Comparison of ENCODE assay signal across 13 cellular contexts in genomic region chr3:4838621-4839022, GRCh38.
A peak's percentile ranks its signal among the peaks of the same experiment; 100 is the strongest.
DNase-seq lines count a peak whose midpoint lies in the region; ATAC-seq, FAIRE-seq and TF ChIP-seq lines count a peak whose summit lies in the region.
"Had no signal": no experiment of that assay in that cellular context is flagged by ENCODE, and none has a peak within 500 bp of the region (broad histone marks: within the 10 kb centered on the region; RNA-seq: fewer than 3 reads in every experiment).

No MANE protein-coding gene starts in this region.

- CTCF ChIA-PET in HepG2 (lab: Yijun Ruan, JAX; ENCODE audit: low intra/inter-chr PET ratio, low total read pairs), result no interaction called here

- H4K20me1 ChIP-seq in HepG2 (ENCODE audit: insufficient read depth, low read length), result no peaks in the 10 kb centered on the region

- TF ChIP-seq POLR2A in HepG2 (IDR thresholded peaks at IDR 0.05; ENCODE audit: insufficient read depth in 1 of 2, low read depth in 2 of 2, low read length in 2 of 2), result no peak

- no peaks in the 10 kb centered on the region for H3K9me3 Mint-ChIP-seq in nephron progenitor cell

- H3K9ac ChIP-seq in HepG2 (ENCODE audit: insufficient read depth, low read depth, low read length), result no peak overlapping the region

- H3K9me3 ChIP-seq in right cardiac atrium (ENCODE audit: control insufficient read depth, low read length) (no peaks in the 10 kb centered on the region), HepG2 (ENCODE audit: low read length) (no peaks in the 10 kb centered on the region)
- H3K9me3 ChIP-seq: uterus had no signal

- peaks cover 4 to 18% of the 10 kb centered on the region in 2 experiments; a peak in 3 of 5 replicates for H3K36me3 ChIP-seq in HepG2 (replicated peaks in 1 of 2; ENCODE audit: control insufficient read depth in 1 of 2, insufficient read depth in 2 of 2, low read length in 2 of 2)
- H3K36me3 ChIP-seq: uterus had no signal

- no peaks in the 10 kb centered on the region for H3K27me3 Mint-ChIP-seq in nephron progenitor cell (ENCODE audit: low read depth, poor library complexity)

- BruUV-seq in HepG2 (replicated peaks; lab: Mats Ljungman, UMichigan), result no TSS peak

- H3K36me3 Mint-ChIP-seq in nephron progenitor cell (ENCODE audit: low read depth), result peaks cover 77% of the 10 kb centered on the region

- intact Hi-C loops in right cardiac atrium (cut with DNase I) (no loop called here), HepG2 (cut with micrococcal nuclease; ENCODE audit: unreplicated experiment) (no loop called here)

- H3K4me2 ChIP-seq in HepG2 (ENCODE audit: low read depth, low read length), result no peak overlapping the region

- H3K4me1 ChIP-seq in right cardiac atrium (ENCODE audit: control insufficient read depth, insufficient read depth, low read length) (no peaks in the 10 kb centered on the region), HepG2 (ENCODE audit: insufficient read depth, low read length) (no peaks in the 10 kb centered on the region)
- H3K4me1 ChIP-seq: uterus had no signal

- TF ChIP-seq EP300 in HepG2 (IDR thresholded peaks at IDR 0.05; ENCODE audit: low read depth in 2 of 2, low read length in 2 of 2) (no peak), HepG2 (CRISPR knock-in tag; IDR thresholded peaks at IDR 0.05; ENCODE audit: borderline replicate concordance) (no peak)

- no peak overlapping the region for H3K4me3 Mint-ChIP-seq in nephron progenitor cell

- FAIRE-seq in HepG2 (lab: Jason Lieb, UNC), result no peak

- no peaks in the 10 kb centered on the region for H3K79me2 ChIP-seq in HepG2 (ENCODE audit: insufficient read depth, low read length)

- POLR2A ChIA-PET in HepG2 (lab: Yijun Ruan, JAX), result no interaction called here

- TF ChIP-seq CTCF in nephron progenitor cell (IDR thresholded peaks at IDR 0.05) (no peak), HepG2 (CRISPR knock-in tag; IDR thresholded peaks at IDR 0.05) (no peak)

- TF ChIP-seq RAD21 in HepG2 (CRISPR knock-in tag; IDR thresholded peaks at IDR 0.05), result no peak

- in situ Hi-C loops in HepG2 (cut with HindIII; ENCODE audit: extremely low pct_ligation_motif_present, low pct_unique_long_range_greater_than_20kb), result no loop called here

- peaks cover 23% of the 10 kb centered on the region for H3K4me1 Mint-ChIP-seq in nephron progenitor cell

- H3K4me3 ChIP-seq in right cardiac atrium (ENCODE audit: low read length), result no peak overlapping the region
- H3K4me3 ChIP-seq in HepG2 (replicated peaks in 1 of 3; ENCODE audit: insufficient read depth in 1 of 3, low read depth in 2 of 3, low read length in 3 of 3), result no peak overlapping the region
- H3K4me3 ChIP-seq: lung, uterus had no signal

- H3K27ac ChIP-seq in right cardiac atrium (ENCODE audit: low read length) (no peak overlapping the region), HepG2 (ENCODE audit: extremely low read length, insufficient read depth, low read length) (no peak overlapping the region)
- H3K27ac ChIP-seq: RWPE1, uterus had no signal

- H3K27ac Mint-ChIP-seq in nephron progenitor cell, result peak overlapping the region; percentile 22
- H3K27ac Mint-ChIP-seq: progenitor cell of endocrine pancreas had no signal

- ATAC-seq in GM19025 (IDR thresholded peaks at IDR 0.05; ENCODE audit: low read depth, unreplicated experiment) (peak; percentile 42), GM21717 (IDR thresholded peaks at IDR 0.05; ENCODE audit: unreplicated experiment) (peak; percentile 70), HG03159 (IDR thresholded peaks at IDR 0.05; ENCODE audit: unreplicated experiment) (peak; percentile 74), right cardiac atrium (no peak), HepG2 (no peak)

- no peak overlapping the region for H2AFZ ChIP-seq in HepG2 (ENCODE audit: low read length)

- DNase-seq in nephron progenitor cell, result no peak
- no peak for DNase-seq in right cardiac atrium
- no peak for DNase-seq in HepG2 (ENCODE audit: low spot score)
- DNase-seq in DMS153 (lab: John Stamatoyannopoulos, UW), result no peak
- DNase-seq: Calu3, NCI-H2171, uterus had no signal

- H3K27me3 ChIP-seq in right cardiac atrium (ENCODE audit: control insufficient read depth, insufficient read depth), result no peaks in the 10 kb centered on the region
- no peaks in the 10 kb centered on the region for H3K27me3 ChIP-seq in HepG2 (ENCODE audit: control insufficient read depth in 1 of 2, insufficient read depth in 2 of 2, low read length in 2 of 2)
- H3K27me3 ChIP-seq: uterus had no signal

- WGBS in right cardiac atrium, result 91% methylated on average over 4 of the region's 4 CpGs
- 91% methylated on average over 4 of the region's 4 CpGs for WGBS in HepG2 (ENCODE audit: low lambda C conversion rate)

TF ChIP-seq in HepG2, 621 proteins besides CTCF, POLR2A, EP300 and RAD21 (continues in another document):
- no peak for TF ChIP-seq JUND (CRISPR knock-in tag; IDR thresholded peaks at IDR 0.05)
- no peak for TF ChIP-seq ATF2 (CRISPR knock-in tag; IDR thresholded peaks at IDR 0.05)
- TF ChIP-seq POGK (CRISPR knock-in tag; conservative IDR thresholded peaks at IDR 0.05), result no peak
- no peak for TF ChIP-seq NAIF1 (CRISPR knock-in tag; IDR thresholded peaks at IDR 0.05; ENCODE audit: borderline replicate concordance)
- no peak for TF ChIP-seq POLR2G (IDR thresholded peaks at IDR 0.05; ENCODE audit: low read depth, low read length)
- no peak for TF ChIP-seq ZFP91 (CRISPR knock-in tag; IDR thresholded peaks at IDR 0.05; ENCODE audit: borderline replicate concordance)
- TF ChIP-seq ZNF383 (CRISPR knock-in tag; IDR thresholded peaks at IDR 0.05; ENCODE audit: borderline replicate concordance), result no peak
- TF ChIP-seq, protein P1, sequence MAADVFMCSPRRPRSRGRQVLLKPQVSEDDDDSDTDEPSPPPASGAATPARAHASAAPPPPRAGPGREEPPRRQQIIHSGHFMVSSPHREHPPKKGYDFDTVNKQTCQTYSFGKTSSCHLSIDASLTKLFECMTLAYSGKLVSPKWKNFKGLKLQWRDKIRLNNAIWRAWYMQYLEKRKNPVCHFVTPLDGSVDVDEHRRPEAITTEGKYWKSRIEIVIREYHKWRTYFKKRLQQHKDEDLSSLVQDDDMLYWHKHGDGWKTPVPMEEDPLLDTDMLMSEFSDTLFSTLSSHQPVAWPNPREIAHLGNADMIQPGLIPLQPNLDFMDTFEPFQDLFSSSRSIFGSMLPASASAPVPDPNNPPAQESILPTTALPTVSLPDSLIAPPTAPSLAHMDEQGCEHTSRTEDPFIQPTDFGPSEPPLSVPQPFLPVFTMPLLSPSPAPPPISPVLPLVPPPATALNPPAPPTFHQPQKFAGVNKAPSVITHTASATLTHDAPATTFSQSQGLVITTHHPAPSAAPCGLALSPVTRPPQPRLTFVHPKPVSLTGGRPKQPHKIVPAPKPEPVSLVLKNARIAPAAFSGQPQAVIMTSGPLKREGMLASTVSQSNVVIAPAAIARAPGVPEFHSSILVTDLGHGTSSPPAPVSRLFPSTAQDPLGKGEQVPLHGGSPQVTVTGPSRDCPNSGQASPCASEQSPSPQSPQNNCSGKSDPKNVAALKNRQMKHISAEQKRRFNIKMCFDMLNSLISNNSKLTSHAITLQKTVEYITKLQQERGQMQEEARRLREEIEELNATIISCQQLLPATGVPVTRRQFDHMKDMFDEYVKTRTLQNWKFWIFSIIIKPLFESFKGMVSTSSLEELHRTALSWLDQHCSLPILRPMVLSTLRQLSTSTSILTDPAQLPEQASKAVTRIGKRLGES (CRISPR knock-in tag; IDR thresholded peaks at IDR 0.05; ENCODE audit: borderline replicate concordance), result no peak

Comparison
In these comparisons a context has a peak if more than half of its experiments do, and no peak if none do; other contexts are left out.
1. ATAC-seq: peak in GM19025 (single experiment), GM21717 (single experiment) and HG03159 (single experiment); none in right cardiac atrium (0 of 2) and HepG2 (single experiment).